Comparison of ENCODE assay signal across 8 cellular contexts in the genomic region with DNA sequence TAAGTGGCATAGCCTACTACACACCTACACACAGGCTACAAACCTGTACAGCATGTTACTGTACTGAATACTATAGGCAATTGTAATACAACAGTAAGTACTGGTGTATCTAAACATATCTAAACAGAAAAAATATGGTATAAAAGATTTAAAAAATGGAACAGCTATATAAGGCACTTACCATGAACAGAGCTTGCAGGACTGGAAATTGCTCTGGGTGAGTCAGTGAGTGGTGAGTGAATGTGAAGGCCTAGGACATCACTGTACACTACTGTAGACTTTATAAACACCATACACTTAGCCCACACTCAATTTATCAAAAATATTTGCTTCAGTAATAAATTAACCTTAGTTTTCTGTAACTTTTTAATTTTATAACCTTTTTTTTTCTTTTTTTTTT. TPM values are rescaled to one million over a fixed set of nuclear protein-coding genes. Genes with fewer than 3 reads are reported as not detected.
"Had no signal": no experiment of that assay in that cellular context is flagged by ENCODE, and none has a peak within 500 bp of the region (broad histone marks: within the 10 kb centered on the region; RNA-seq: fewer than 3 reads in every experiment).

No MANE protein-coding gene starts in this region.

- DNase-seq: KBM-7, KG1 had no signal

- ATAC-seq: HepG2, K562 had no signal

- H3K4me3 ChIP-seq: K562 had no signal

- H3K27ac ChIP-seq: HL-60 had no signal

RNA-seq across cellular contexts. Expression of a gene that starts 24.7 kb away (rescaled TPM):
- total RNA-seq: HepG2, HT-29, HT1080, K562 had no signal
- polyA plus RNA-seq: HepG2, IgD-negative memory B cell, K562 had no signal
